ENCODE assay signal across 8 cellular contexts in the genomic region with DNA sequence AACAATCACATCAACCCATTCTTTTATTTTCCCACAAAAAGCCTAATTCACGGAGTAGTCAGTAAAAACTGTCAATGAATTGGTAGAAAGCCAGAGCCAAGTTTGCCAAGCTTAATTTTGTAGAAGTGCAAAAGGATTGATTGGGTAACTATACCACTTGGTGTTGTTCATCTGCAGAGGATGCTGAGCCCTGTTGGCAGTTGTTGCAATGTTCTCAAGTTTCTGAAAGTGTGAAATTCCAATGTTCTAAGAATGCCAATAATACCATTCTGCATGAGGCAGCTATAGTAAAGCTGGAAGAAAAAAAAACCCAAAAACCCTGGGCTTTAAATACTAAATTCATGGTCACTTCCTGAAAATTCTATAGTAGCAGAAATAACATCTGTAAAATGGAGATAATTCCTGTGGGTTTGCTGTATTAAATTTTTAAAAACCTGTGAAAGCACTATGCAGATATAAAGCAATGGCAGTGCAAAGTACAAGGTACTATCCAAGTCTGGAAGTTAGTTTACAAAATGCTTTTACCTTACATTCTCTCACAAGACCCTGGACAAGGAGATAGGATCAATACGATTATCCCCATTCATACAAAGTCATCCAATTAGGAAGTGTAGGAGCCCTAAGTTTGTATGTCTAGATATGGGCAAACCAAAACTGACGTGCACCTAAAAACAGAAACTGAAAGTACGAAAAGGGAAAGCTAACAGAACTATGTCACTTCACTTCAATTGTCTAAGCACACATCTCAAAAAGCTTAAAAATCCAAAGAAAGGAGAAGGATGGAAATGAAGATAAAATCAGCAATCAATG. TPM values are rescaled to one million over a fixed set of nuclear protein-coding genes. Genes with fewer than 3 reads are reported as not detected.
DNase-seq lines count a peak whose midpoint lies in the region; ATAC-seq and TF ChIP-seq lines count a peak whose summit lies in the region.

No MANE protein-coding gene starts in this region.

- intact Hi-C loops in upper lobe of right lung (cut with DNase I) (no loop called here), uterus (cut with DNase I; ENCODE audit: low total_unique reads) (no loop called here), posterior cingulate gyrus (cut with DNase I) (no loop called here)

- TF ChIP-seq POLR2A in uterus (IDR thresholded peaks at IDR 0.05), result no peak

- H3K4me3 Mint-ChIP-seq in activated T-cell treated with anti-CD3 and anti-CD28 coated beads, Interleukin-2, amount 50 U/mL, for 72 hours, result peak overlapping the region; percentile 72 to 78

- H3K4me1 Mint-ChIP-seq in activated T-cell treated with anti-CD3 and anti-CD28 coated beads, Interleukin-2, amount 50 U/mL, for 72 hours (ENCODE audit: low read depth), result peaks cover 14% of the 10 kb centered on the region

- peak overlapping the region; percentile 52 for H3K4me2 ChIP-seq in hepatocyte

- H3K9me3 Mint-ChIP-seq in activated T-cell treated with anti-CD3 and anti-CD28 coated beads, Interleukin-2, amount 50 U/mL, for 72 hours, result peaks cover 2 to 7% of the 10 kb centered on the region in 2 donors

- in situ Hi-C loops in SK-MEL-5 (cut with HindIII; ENCODE audit: low pct_unique_long_range_greater_than_20kb, low sequenced_read_pairs), result no loop called here

- H3K4me1 ChIP-seq in hepatocyte (ENCODE audit: insufficient read depth) (peaks cover 7% of the 10 kb centered on the region), upper lobe of right lung (no peaks in the 10 kb centered on the region), uterus (no peaks in the 10 kb centered on the region)

- no peak for TF ChIP-seq CTCF in hepatocyte (IDR thresholded peaks at IDR 0.05; ENCODE audit: poor library complexity)
- TF ChIP-seq CTCF in upper lobe of right lung (IDR thresholded peaks at IDR 0.05), result no peak
- no peak for TF ChIP-seq CTCF in uterus (IDR thresholded peaks at IDR 0.05)

- H3K27me3 Mint-ChIP-seq in activated T-cell treated with anti-CD3 and anti-CD28 coated beads, Interleukin-2, amount 50 U/mL, for 72 hours (ENCODE audit: low read depth), result peaks cover 11% of the 10 kb centered on the region

- H2AFZ ChIP-seq in hepatocyte, result peak overlapping the region; percentile 38

- H4K20me1 ChIP-seq in hepatocyte (ENCODE audit: insufficient read depth, poor library complexity, severe bottlenecking), result no peaks in the 10 kb centered on the region

- H3K27me3 ChIP-seq in hepatocyte, result no peaks in the 10 kb centered on the region
- H3K27me3 ChIP-seq in upper lobe of right lung, result no peaks in the 10 kb centered on the region
- H3K27me3 ChIP-seq in uterus, result no peaks in the 10 kb centered on the region

- no peaks in the 10 kb centered on the region for H3K9me3 ChIP-seq in hepatocyte (ENCODE audit: low read depth)
- no peaks in the 10 kb centered on the region for H3K9me3 ChIP-seq in upper lobe of right lung
- H3K9me3 ChIP-seq in uterus, result no peaks in the 10 kb centered on the region

- H3K36me3 Mint-ChIP-seq in activated T-cell treated with anti-CD3 and anti-CD28 coated beads, Interleukin-2, amount 50 U/mL, for 72 hours (ENCODE audit: insufficient read depth in 2 of 2), result peaks cover 0 to 3% of the 10 kb centered on the region in 2 donors

- DNase-seq in activated T-cell treated with anti-CD3 and anti-CD28 coated beads, Interleukin-2, amount 50 U/mL, for 72 hours, result no peak
- no peak for DNase-seq in activated T-cell treated with anti-CD3 and anti-CD28 coated beads, Interleukin-2, amount 50 U/mL, for 48 hours
- DNase-seq in SK-MEL-5 (ENCODE audit: low read depth, low spot score) (peak; percentile 51), hepatocyte (ENCODE audit: low spot score) (no peak), upper lobe of right lung (no peak), uterus (no peak), posterior cingulate gyrus (no peak)

- peak; percentile 68 to 73 for ATAC-seq in activated T-cell treated with anti-CD3 and anti-CD28 coated beads, Interleukin-2, amount 50 U/mL, for 72 hours (replicated peaks in 1 of 2)
- ATAC-seq in HG02943 (IDR thresholded peaks at IDR 0.05; ENCODE audit: low read depth, unreplicated experiment) (peak; percentile 93), upper lobe of right lung (peak; percentile 49)

- no peaks in the 10 kb centered on the region for H3K79me2 ChIP-seq in hepatocyte

- H3K36me3 ChIP-seq in hepatocyte (replicated peaks; ENCODE audit: insufficient read depth, low read depth) (no peaks in the 10 kb centered on the region), upper lobe of right lung (no peaks in the 10 kb centered on the region), uterus (no peaks in the 10 kb centered on the region)

- no peaks in the 10 kb centered on the region for H3K9me2 ChIP-seq in hepatocyte (replicated peaks; ENCODE audit: insufficient read depth)

- H3K4me3 ChIP-seq in hepatocyte (no peak overlapping the region), upper lobe of right lung (peak overlapping the region; percentile 42), uterus (peak overlapping the region in 1 of 2 donors; percentile 16)

- 67% methylated on average over 4 of the region's 4 CpGs for WGBS in hepatocyte (ENCODE audit: low lambda C conversion rate, missing lambda C conversion rate)

- H3K27ac ChIP-seq in hepatocyte (no peak overlapping the region), upper lobe of right lung (no peak overlapping the region), uterus (no peak overlapping the region)

- H3K27ac Mint-ChIP-seq in activated T-cell treated with anti-CD3 and anti-CD28 coated beads, Interleukin-2, amount 50 U/mL, for 72 hours, result peak overlapping the region; percentile 26

RNA-seq across cellular contexts. Expression of gene PON1, which starts 6.1 kb away (rescaled TPM):
- total RNA-seq in activated T-cell treated with anti-CD3 and anti-CD28 coated beads, Interleukin-2, amount 50 U/mL, for 72 hours, result under 1 TPM in 1 of 2 donors, not detected in 1; 0.65 TPM
- 0.16 TPM in 1 of 2 replicates, not detected in the other for total RNA-seq in SK-MEL-5 (2014; rRNA removed; shearing (Covaris generic))
- polyA plus RNA-seq in SK-MEL-5 (2015; cell fraction: cytosol; rRNA removed), result not detected in 2 replicates
- 3.9 TPM in 1 of 2 replicates, not detected in the other for polyA plus RNA-seq in SK-MEL-5 (2015; cell fraction: nucleus; rRNA removed)
- 29.2 and 37.4 TPM in 2 replicates for total RNA-seq in hepatocyte
- 42.2 and 62.3 TPM in 2 replicates for polyA plus RNA-seq in hepatocyte
- 0.49 TPM for total RNA-seq in upper lobe of right lung
- not detected for total RNA-seq in uterus

Comparison
In these comparisons a context has a peak if more than half of its experiments do, and no peak if none do; other contexts are left out.
1. RNA of gene PON1, which starts 6.1 kb away (total RNA-seq): 29.2 to 37.4 TPM in hepatocyte; 0.65 TPM in activated T-cell treated with anti-CD3 and anti-CD28 coated beads, Interleukin-2, amount 50 U/mL, for 72 hours, 0.49 TPM in upper lobe of right lung (single experiment), not detected in uterus and 0.16 TPM in SK-MEL-5; every median in the first group is over 10 times any median in the second.
2. Peak in every context shown above with its lines, with median percentiles within 50 percentile points of each other: ATAC-seq.